Comparison of ENCODE assay signal across 8 cellular contexts in the genomic region with DNA sequence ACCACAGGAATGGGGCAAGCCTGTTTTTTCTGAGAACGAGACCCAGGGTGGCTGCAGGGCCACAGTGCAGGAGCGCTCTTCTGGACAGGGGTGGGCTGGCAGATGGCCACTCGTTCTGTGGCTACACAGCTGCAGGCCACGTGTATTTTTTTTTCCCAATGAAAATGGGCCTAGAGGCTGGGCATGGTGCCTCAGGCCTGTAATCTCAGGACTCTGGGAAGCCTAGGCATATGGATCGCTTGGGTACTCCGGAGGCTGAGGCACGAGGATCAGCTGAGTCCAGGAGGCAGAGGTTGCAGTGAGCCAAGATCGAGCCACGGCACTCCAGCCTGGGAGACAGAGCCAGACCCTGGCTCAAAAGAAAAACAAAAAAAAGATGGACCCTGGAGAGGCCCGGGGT.
DNase-seq lines count a peak whose midpoint lies in the region; ATAC-seq, FAIRE-seq and TF ChIP-seq lines count a peak whose summit lies in the region.

No MANE protein-coding gene starts in this region.

- no peaks in the 10 kb centered on the region for H3K27me3 ChIP-seq in brain microvascular endothelial cell (replicated peaks)
- H3K27me3 ChIP-seq in mucosa of rectum (ENCODE audit: control insufficient read depth in 2 of 2, insufficient read depth in 2 of 2, low read length in 2 of 2) = no peaks in the 10 kb centered on the region

- H3K27ac ChIP-seq in brain microvascular endothelial cell (no peak overlapping the region), mucosa of rectum (ENCODE audit: low read depth in 2 of 2, low read length in 2 of 2) (peak overlapping the region in 1 of 2 donors; percentile 43)

- H3K4me1 ChIP-seq in mucosa of rectum (ENCODE audit: control insufficient read depth in 2 of 2, insufficient read depth in 2 of 2, low read length in 2 of 2) = peaks cover 5 to 9% of the 10 kb centered on the region in 2 donors

- H3K9ac ChIP-seq in mucosa of rectum (ENCODE audit: low read depth in 1 of 2, low read length in 2 of 2) = peak overlapping the region in 1 of 2 donors; percentile 56

- FAIRE-seq in urothelium cell line (lab: Jason Lieb, UNC) = no peak

- in situ Hi-C loops in brain microvascular endothelial cell (cut with HindIII; ENCODE audit: low pct_ligation_motif_present, low sequenced_read_pairs) = no loop called here

- no peak for TF ChIP-seq CTCF in AG10803 (conservative IDR thresholded peaks at IDR 0.05; ENCODE audit: low read length)
- TF ChIP-seq CTCF in brain microvascular endothelial cell (IDR thresholded peaks at IDR 0.05; ENCODE audit: low read depth, low read length, missing control alignments) = no peak

- peak; percentile 11 for ATAC-seq in HG02588 (IDR thresholded peaks at IDR 0.05; ENCODE audit: unreplicated experiment)
- no peak for ATAC-seq in HG03097 (IDR thresholded peaks at IDR 0.05; ENCODE audit: low FRiP score, unreplicated experiment)
- no peak for ATAC-seq in GM21786 (IDR thresholded peaks at IDR 0.05; ENCODE audit: unreplicated experiment)

- no peaks in the 10 kb centered on the region for H3K9me3 ChIP-seq in mucosa of rectum (ENCODE audit: control insufficient read depth in 2 of 2, low read length in 2 of 2)

- peak; percentile 80 for DNase-seq in AG10803 (ENCODE audit: low read depth)
- no peak for DNase-seq in brain microvascular endothelial cell
- DNase-seq in urothelium cell line (ENCODE audit: low spot score) = no peak
- DNase-seq in NCI-H524 treated with DMSO at 0.1 percent for 48 hours (lab: John Stamatoyannopoulos, UW) = no peak

- H3K4me3 ChIP-seq in AG10803 (ENCODE audit: low read length) = no peak overlapping the region
- peak overlapping the region; percentile 64 for H3K4me3 ChIP-seq in brain microvascular endothelial cell (ENCODE audit: low read depth, low read length)
- peak overlapping the region; percentile 37 to 70 for H3K4me3 ChIP-seq in mucosa of rectum (ENCODE audit: low read length in 2 of 2)

- H3K36me3 ChIP-seq in brain microvascular endothelial cell (replicated peaks) (peaks cover under 1% of the 10 kb centered on the region), mucosa of rectum (ENCODE audit: control insufficient read depth in 2 of 2, insufficient read depth in 2 of 2, low read length in 2 of 2) (peaks cover 9 to 20% of the 10 kb centered on the region in 2 donors)
